In the genomic region with DNA sequence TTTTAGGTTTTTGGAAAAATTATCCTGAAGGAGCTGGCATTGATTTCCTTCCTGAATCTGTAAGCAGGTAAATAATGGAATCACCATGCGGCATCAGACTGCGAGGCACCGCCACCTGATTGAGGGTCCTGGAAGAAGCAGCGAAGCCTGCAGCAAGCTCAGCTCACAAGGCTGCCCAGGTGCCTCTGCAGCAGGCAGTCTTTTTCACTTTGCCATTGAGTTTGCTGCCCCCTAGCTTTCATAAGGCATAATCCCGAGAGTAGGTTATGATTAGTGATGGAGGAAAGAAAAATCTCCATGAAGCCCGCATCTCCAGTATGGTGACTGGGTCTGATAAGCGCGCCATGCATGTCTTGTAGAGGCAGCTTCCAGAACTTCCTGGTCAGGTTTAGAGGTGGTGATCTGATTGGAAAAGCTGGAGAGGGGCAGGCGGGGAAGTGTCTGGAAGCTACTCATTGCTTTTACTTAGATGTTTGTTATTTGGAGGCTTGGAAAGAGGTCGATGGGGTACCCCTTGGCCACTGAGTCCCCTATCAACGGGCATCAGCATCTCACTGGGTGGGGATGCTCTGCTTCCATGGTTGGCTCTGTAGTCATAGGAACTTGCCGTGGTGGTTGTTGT, we compare ENCODE assay signal across 9 cellular contexts. TPM values are rescaled to one million over a fixed set of nuclear protein-coding genes. Genes with fewer than 3 reads are reported as not detected.
A peak's percentile ranks its signal among the peaks of the same experiment; 100 is the strongest.
DNase-seq lines count a peak whose midpoint lies in the region; ATAC-seq, FAIRE-seq and TF ChIP-seq lines count a peak whose summit lies in the region.
"Had no signal": no experiment of that assay in that cellular context is flagged by ENCODE, and none has a peak within 500 bp of the region (broad histone marks: within the 10 kb centered on the region; RNA-seq: fewer than 3 reads in every experiment).

No MANE protein-coding gene starts in this region.

- H3K4me2 ChIP-seq in A549: peak overlapping the region; percentile 47
- H3K4me2 ChIP-seq in K562 (ENCODE audit: insufficient read depth, low read length): no peak overlapping the region

- TF ChIP-seq RAD21 in A549 (conservative IDR thresholded peaks at IDR 0.05 in 1 of 2, IDR thresholded peaks at IDR 0.05 in 1 of 2): peak; percentile 67 to 68
- peak; percentile 92 for TF ChIP-seq RAD21 in K562 (CRISPR knock-in tag; conservative IDR thresholded peaks at IDR 0.05 in 1 of 2, IDR thresholded peaks at IDR 0.05 in 1 of 2)

- TF ChIP-seq CTCF in A549 (IDR thresholded peaks at IDR 0.05): peak; percentile 59
- TF ChIP-seq CTCF in Panc1 (IDR thresholded peaks at IDR 0.05): peak; percentile 83
- peak; percentile 83 to 88 (median 84) for TF ChIP-seq CTCF in K562 (IDR thresholded peaks at IDR 0.05 in 2 of 3, conservative IDR thresholded peaks at IDR 0.05 in 1 of 3; ENCODE audit: insufficient read depth in 2 of 3, low read depth in 1 of 3, low read length in 3 of 3)

- H3K4me3 ChIP-seq in A549: no peak overlapping the region
- no peak overlapping the region for H3K4me3 ChIP-seq in Jurkat, Clone E6-1 (ENCODE audit: low read length)
- H3K4me3 ChIP-seq in Panc1 (ENCODE audit: low read depth in 2 of 2, low read length in 2 of 2): no peak overlapping the region
- no peak overlapping the region for H3K4me3 ChIP-seq in K562

- no peaks in the 10 kb centered on the region for H3K79me2 ChIP-seq in K562 (ENCODE audit: control insufficient read depth, insufficient read depth, low read length)

- 0 out of 2 replicates have a peak, but pooled peaks cover 3% of the 10 kb centered on the region for H3K27me3 ChIP-seq in Panc1 (ENCODE audit: control insufficient read depth, insufficient read depth, low read length)
- H3K27me3 ChIP-seq in K562 (ENCODE audit: control insufficient read depth in 2 of 2, insufficient read depth in 2 of 2, low read length in 2 of 2): peaks cover 24 to 46% of the 10 kb centered on the region in 2 experiments; a peak in 4 of 5 replicates

- ATAC-seq in A549 (peak; percentile 87 to 96), Panc1 (peak; percentile 96), K562 (peak; percentile 99), HG03521 (IDR thresholded peaks at IDR 0.05; ENCODE audit: unreplicated experiment) (no peak)

- H3K36me3 ChIP-seq in Panc1 (ENCODE audit: control insufficient read depth, insufficient read depth, low read length) (no peaks in the 10 kb centered on the region), K562 (ENCODE audit: control insufficient read depth, insufficient read depth, low read length) (no peaks in the 10 kb centered on the region)

- POLR2A ChIA-PET in A549 (lab: Yijun Ruan, JAX) (interaction anchor here (1.0 kb wide), 1 partner anchor 217 kb away, joined by 3 read pairs; no protein-coding TSS in a partner anchor), Panc1 (lab: Charles Lee) (interaction anchor here (0.7 kb wide), 1 partner anchor 96 kb away, joined by 3 read pairs; no protein-coding TSS in a partner anchor), K562 (lab: Yijun Ruan, JAX) (interaction anchor here (0.6 to 1.9 kb wide), 9 partner anchors 9 to 887 kb away, joined by 3 to 7 read pairs (median 4); no protein-coding TSS in a partner anchor)

- WGBS in A549 (ENCODE audit: missing lambda C conversion rate): 14% methylated on average over 12 of the region's 12 CpGs
- 1% methylated on average over 12 of the region's 12 CpGs for WGBS in K562 (ENCODE audit: insufficient coverage, low coverage, missing lambda C conversion rate)

- TF ChIP-seq POLR2A in A549 (IDR thresholded peaks at IDR 0.05; ENCODE audit: low read length): no peak
- no peak for TF ChIP-seq POLR2A in K562 (conservative IDR thresholded peaks at IDR 0.05)

- H3K9ac ChIP-seq in K562 (ENCODE audit: insufficient read depth in 1 of 2, low read depth in 2 of 2, low read length in 2 of 2): no peak overlapping the region

- peak; percentile 47 to 61 for DNase-seq in A549 (ENCODE audit: low read depth in 1 of 2, low spot score in 1 of 2)
- peak; percentile 33 for DNase-seq in GDM1 (lab: John Stamatoyannopoulos, UW)
- DNase-seq in Jurkat, Clone E6-1 (ENCODE audit: low read depth, low spot score): peak; percentile 45
- no peak for DNase-seq in Panc1 (ENCODE audit: low read depth, low spot score)
- DNase-seq in K562 (ENCODE audit: extremely low read depth in 1 of 4, low spot score in 3 of 4): peak; percentile 50 to 73 (median 62)
- peak; percentile 79 for DNase-seq in iPS-NIHi7 (ENCODE audit: extremely low spot score)
- peak; percentile 9 for DNase-seq in stimulated activated CD4-positive, alpha-beta T cell treated with anti-CD3 and anti-CD28 coated beads, Interleukin-4, amount 100 ng/mL, for 1 hour

- in situ Hi-C loops in Panc1 (cut with HindIII; ENCODE audit: low pct_unique_long_range_greater_than_20kb, low sequenced_read_pairs): no loop called here
- in situ Hi-C loops in K562 (cut with MboI): no loop called here

- no peak overlapping the region for H2AFZ ChIP-seq in K562 (ENCODE audit: low read depth, low read length)

- TF ChIP-seq EP300 in A549 (IDR thresholded peaks at IDR 0.05) (no peak), K562 (IDR thresholded peaks at IDR 0.05; ENCODE audit: low read length) (no peak)

- H4K20me1 ChIP-seq in K562 (replicated peaks; ENCODE audit: control insufficient read depth, insufficient read depth, low read length): no peaks in the 10 kb centered on the region

- H3K4me1 ChIP-seq in A549: peaks cover 23% of the 10 kb centered on the region
- H3K4me1 ChIP-seq in Panc1 (ENCODE audit: control insufficient read depth, insufficient read depth, low read length): no peaks in the 10 kb centered on the region
- H3K4me1 ChIP-seq in K562 (replicated peaks in 1 of 2; ENCODE audit: control insufficient read depth in 2 of 2, insufficient read depth in 2 of 2, low read length in 2 of 2): no peaks in the 10 kb centered on the region

- no TSS peak for BruUV-seq in Panc1 (replicated peaks; lab: Mats Ljungman, UMichigan)
- no TSS peak for BruUV-seq in K562 (replicated peaks; lab: Mats Ljungman, UMichigan)

- CTCF ChIA-PET in A549 (lab: Yijun Ruan, JAX) (interaction anchor here (0.6 to 5.1 kb wide), 30 partner anchors 8 to 434 kb away, joined by 3 to 39 read pairs (median 4); no protein-coding TSS in a partner anchor), Panc1 (lab: Charles Lee) (interaction anchor here (0.6 to 1.5 kb wide), 8 partner anchors 22 to 504 kb away, joined by 3 to 9 read pairs (median 4); no protein-coding TSS in a partner anchor), K562 (lab: Yijun Ruan, JAX; ENCODE audit: low intra/inter-chr PET ratio) (interaction anchor here (0.6 to 2.2 kb wide), 7 partner anchors 9 to 462 kb away, joined by 3 to 22 read pairs (median 4); no protein-coding TSS in a partner anchor)

- H3K9me3 ChIP-seq in A549: no peaks in the 10 kb centered on the region
- H3K9me3 ChIP-seq in Panc1 (ENCODE audit: control insufficient read depth, insufficient read depth, low read depth, low read length): no peaks in the 10 kb centered on the region
- H3K9me3 ChIP-seq in K562 (replicated peaks; ENCODE audit: control insufficient read depth, insufficient read depth, low read depth, low read length): no peaks in the 10 kb centered on the region

- H3K27ac ChIP-seq in A549 (peak overlapping the region in 1 of 2 experiments; percentile 38; a peak in 1 of 6 replicates), Panc1 (ENCODE audit: low read length) (no peak overlapping the region), K562 (ENCODE audit: extremely low read depth, low read depth, low read length) (no peak overlapping the region)

- H3K9me1 ChIP-seq in K562 (ENCODE audit: control insufficient read depth, insufficient read depth, low read length): no peaks in the 10 kb centered on the region

- FAIRE-seq in A549 (lab: Jason Lieb, UNC): no peak
- FAIRE-seq in K562 (lab: Jason Lieb, UNC): peak; percentile 90
- FAIRE-seq: islet of Langerhans had no signal

- intact Hi-C loops in Panc1 (cut with micrococcal nuclease; ENCODE audit: unreplicated experiment) (loop anchor here (2.0 kb wide), 1 partner anchor 315 kb away; no protein-coding TSS in a partner anchor), K562 (cut with micrococcal nuclease) (loop anchor here (1.0 to 5.0 kb wide), 3 partner anchors 315 to 463 kb away; no protein-coding TSS in a partner anchor)

TF ChIP-seq in A549, 52 proteins besides CTCF, POLR2A, EP300 and RAD21 (continues in another document):
- TF ChIP-seq, protein P1, sequence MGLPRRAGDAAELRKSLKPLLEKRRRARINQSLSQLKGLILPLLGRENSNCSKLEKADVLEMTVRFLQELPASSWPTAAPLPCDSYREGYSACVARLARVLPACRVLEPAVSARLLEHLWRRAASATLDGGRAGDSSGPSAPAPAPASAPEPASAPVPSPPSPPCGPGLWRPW (IDR thresholded peaks at IDR 0.05): no peak

TF ChIP-seq in K562, 482 proteins besides CTCF, POLR2A, EP300 and RAD21 (continues in another document):
- 0 out of 2 replicates have a peak, but pooled peaks have one; percentile 18 for TF ChIP-seq GABPB1 (CRISPR knock-in tag; IDR thresholded peaks at IDR 0.05)
- peak; percentile 89 for TF ChIP-seq STAG1 (CRISPR knock-in tag; IDR thresholded peaks at IDR 0.05; ENCODE audit: borderline replicate concordance)

RNA-seq across cellular contexts. Expression of gene IYD, which starts 26.7 kb away (rescaled TPM):
- polyA plus RNA-seq in A549 (2011; rRNA removed) (0.03 and 0.08 TPM in 2 replicates), A549 (2017; fragmentation: RNase III; extraction: RNeasy Plus Mini Kit Qiagen cat#74134 plus additional on column Dnase treatment) (not detected in 3 replicates), K562 (2011; rRNA removed) (not detected in 2 replicates), K562 (2014; fragmentation: Illumina TruSeq; extraction: Trizol) (not detected in 2 replicates), K562 (2014; fragmentation: Nextera tagmentation; extraction: Ambion mirVana) (not detected), K562 (2014; rRNA removed) (0.09 TPM in 1 of 2 replicates, not detected in the other)
- 0.01 TPM in 1 of 2 replicates, not detected in the other for polyA plus RNA-seq in A549 (2012; cell fraction: cytosol; rRNA removed)
- polyA plus RNA-seq in A549 (2012; cell fraction: nucleus; rRNA removed): not detected in 2 replicates
- polyA minus RNA-seq in A549 (2011; rRNA and poly(A)+ RNA removed): not detected in 2 replicates
- polyA plus RNA-seq in Jurkat, Clone E6-1 (2012; ENCODE audit: insufficient read depth, insufficient read length): not detected
- total RNA-seq in Panc1 (2021; ENCODE audit: unreplicated experiment) (0.03 TPM), K562 (2014; rRNA removed) (not detected in 2 replicates), K562 (2014; rRNA removed; fragmentation: Illumina TruSeq; extraction: Trizol) (not detected in 2 replicates), K562 (2015; rRNA removed; fragmentation: Illumina TruSeq; extraction: Trizol) (not detected in 2 replicates), K562 (2021) (not detected in 2 replicates)
- polyA plus RNA-seq in Panc1 (2012; ENCODE audit: insufficient read length): not detected
- not detected in 2 replicates for total RNA-seq in K562 (2011; cell fraction: chromatin; rRNA removed; ENCODE audit: low replicate concordance)
- not detected in 2 replicates for total RNA-seq in K562 (2011; cell fraction: nucleolus; rRNA removed)
- not detected in 2 replicates for total RNA-seq in K562 (2011; cell fraction: nucleoplasm; rRNA removed)
- polyA plus RNA-seq in K562 (2011; cell fraction: cytosol; rRNA removed): not detected in 2 replicates
- not detected in 2 replicates for polyA plus RNA-seq in K562 (2011; cell fraction: nucleus; rRNA removed)
- 0.01 TPM in 1 of 2 replicates, not detected in the other for polyA plus RNA-seq in K562 (2012)
- polyA minus RNA-seq in K562 (2011; rRNA and poly(A)+ RNA removed): 0.04 TPM in 1 of 2 replicates, not detected in the other
- polyA minus RNA-seq in K562 (2011; cell fraction: cytosol; rRNA and poly(A)+ RNA removed): not detected in 2 replicates
- not detected in 2 replicates for polyA minus RNA-seq in K562 (2011; cell fraction: nucleus; rRNA and poly(A)+ RNA removed)

Comparison
In these comparisons a context has a peak if more than half of its experiments do, and no peak if none do; other contexts are left out.
1. Of the 35 proteins assayed by ChIP-seq in both K562 and A549: peak only in K562: EHMT2; only in A549: none; in both: CTCF, RAD21 and SMC3; in neither: 30; mixed calls (peak in some experiments, not most) for 1.